Comparison of ENCODE assay signal across 1 cellular context in genomic region chr2:33588246-33588645, GRCh38.
TF ChIP-seq lines count a peak whose summit lies in the region.

No MANE protein-coding gene starts in this region.

TF ChIP-seq in IMR-90, 13 proteins besides CTCF, POLR2A, EP300 and RAD21:
- TF ChIP-seq FOS (IDR thresholded peaks at IDR 0.05; ENCODE audit: low read depth, low read length): no peak
- no peak for TF ChIP-seq RCOR1 (IDR thresholded peaks at IDR 0.05; ENCODE audit: insufficient replicate concordance, low read length)
- TF ChIP-seq CHD1 (IDR thresholded peaks at IDR 0.05; ENCODE audit: low read depth, low read length): no peak
